8 cellular contexts compared by ENCODE assay signal in genomic region chr17:77451271-77451893, GRCh38.
DNase-seq lines count a peak whose midpoint lies in the region; ATAC-seq, FAIRE-seq and TF ChIP-seq lines count a peak whose summit lies in the region.

No MANE protein-coding gene starts in this region.

- H3K36me3 ChIP-seq in RWPE2 (ENCODE audit: low read depth) = peaks cover 29% of the 10 kb centered on the region
- H3K36me3 ChIP-seq in heart right ventricle = peaks cover 0 to 9% (median 0%) of the 10 kb centered on the region in 9 donors
- H3K36me3 ChIP-seq in pancreas = no peaks in the 10 kb centered on the region

- peak overlapping the region; percentile 21 for H3K4me3 ChIP-seq in RWPE2 (ENCODE audit: severe bottlenecking)
- peak overlapping the region; percentile 36 to 76 (median 58) for H3K4me3 ChIP-seq in heart right ventricle
- peak overlapping the region in 3 of 4 donors; percentile 4 to 56 (median 35) for H3K4me3 ChIP-seq in pancreas

- in situ Hi-C loops in G401 (cut with HindIII; ENCODE audit: low sequenced_read_pairs) = no loop called here

- no peak for FAIRE-seq in pancreas (lab: Jason Lieb, UNC)

- H3K9me3 Mint-ChIP-seq in activated naive CD8-positive, alpha-beta T cell treated with anti-CD3 and anti-CD28 coated beads, Interleukin-2, amount 10 ng/mL, durations not matched to agents 7 days and 5 days = no peaks in the 10 kb centered on the region

- POLR2A ChIA-PET in activated naive CD8-positive, alpha-beta T cell treated with anti-CD3 and anti-CD28 coated beads, Interleukin-2, amount 10 ng/mL, durations not matched to agents 7 days and 5 days (lab: Charles Lee) = interaction anchor here (0.6 to 8.6 kb wide), 15 partner anchors 9 to 507 kb away, joined by 3 to 241 read pairs (median 4); partner anchors contain the start of gene TNRC6C

- peak overlapping the region; percentile 99 for H3K4me3 Mint-ChIP-seq in activated naive CD8-positive, alpha-beta T cell treated with anti-CD3 and anti-CD28 coated beads, Interleukin-2, amount 10 ng/mL, durations not matched to agents 7 days and 5 days

- DNase-seq in COLO668 (lab: John Stamatoyannopoulos, UW; ENCODE audit: unreplicated experiment) (peak; percentile 60), RWPE2 (ENCODE audit: low spot score) (no peak), heart right ventricle (peak; percentile 66 to 79), pancreas (peak; percentile 66 to 87 (median 75)), G401 (ENCODE audit: low spot score) (no peak)
- peak; percentile 85 for DNase-seq in activated naive CD8-positive, alpha-beta T cell treated with anti-CD3 and anti-CD28 coated beads, Interleukin-2, amount 10 ng/mL, durations not matched to agents 7 days and 5 days

- H3K27ac Mint-ChIP-seq in activated naive CD8-positive, alpha-beta T cell treated with anti-CD3 and anti-CD28 coated beads, Interleukin-2, amount 10 ng/mL, durations not matched to agents 7 days and 5 days = peak overlapping the region; percentile 94

- ATAC-seq in HG02678 (IDR thresholded peaks at IDR 0.05; ENCODE audit: unreplicated experiment) (peak; percentile 39), RWPE2 (ENCODE audit: low read depth) (peak; percentile 37), heart right ventricle (peak; percentile 50 to 83 (median 74)), pancreas (peak; percentile 67 to 77 (median 70)), GM19397 (IDR thresholded peaks at IDR 0.05; ENCODE audit: unreplicated experiment) (no peak)
- peak; percentile 48 for ATAC-seq in activated naive CD8-positive, alpha-beta T cell treated with anti-CD3 and anti-CD28 coated beads, Interleukin-2, amount 10 ng/mL, durations not matched to agents 7 days and 5 days (ENCODE audit: low read depth)

- intact Hi-C loops in heart right ventricle (cut with DNase I) (no loop called here), pancreas (cut with DNase I) (no loop called here)

- H3K4me1 Mint-ChIP-seq in activated naive CD8-positive, alpha-beta T cell treated with anti-CD3 and anti-CD28 coated beads, Interleukin-2, amount 10 ng/mL, durations not matched to agents 7 days and 5 days = peaks cover 51% of the 10 kb centered on the region

- no peaks in the 10 kb centered on the region for H3K27me3 ChIP-seq in RWPE2 (ENCODE audit: insufficient read depth, poor library complexity, severe bottlenecking)
- H3K27me3 ChIP-seq in heart right ventricle = no peaks in the 10 kb centered on the region
- no peaks in the 10 kb centered on the region for H3K27me3 ChIP-seq in pancreas

- H3K9me3 ChIP-seq in RWPE2 (ENCODE audit: severe bottlenecking) = no peaks in the 10 kb centered on the region
- no peaks in the 10 kb centered on the region for H3K9me3 ChIP-seq in heart right ventricle
- no peaks in the 10 kb centered on the region for H3K9me3 ChIP-seq in pancreas

- peak overlapping the region; percentile 88 for H3K27ac ChIP-seq in RWPE2 (ENCODE audit: poor library complexity, severe bottlenecking)
- peak overlapping the region; percentile 14 to 94 (median 84) for H3K27ac ChIP-seq in heart right ventricle
- peak overlapping the region; percentile 69 to 86 (median 84) for H3K27ac ChIP-seq in pancreas

- no peaks in the 10 kb centered on the region for H3K27me3 Mint-ChIP-seq in activated naive CD8-positive, alpha-beta T cell treated with anti-CD3 and anti-CD28 coated beads, Interleukin-2, amount 10 ng/mL, durations not matched to agents 7 days and 5 days

- no peak for TF ChIP-seq CTCF in RWPE2 (IDR thresholded peaks at IDR 0.05; ENCODE audit: poor library complexity, severe bottlenecking)
- no peak for TF ChIP-seq CTCF in heart right ventricle (IDR thresholded peaks at IDR 0.05)
- TF ChIP-seq CTCF in pancreas (IDR thresholded peaks at IDR 0.05) = no peak

- H3K4me1 ChIP-seq in RWPE2 (ENCODE audit: insufficient read depth, poor library complexity, severe bottlenecking) (peaks cover 62% of the 10 kb centered on the region), heart right ventricle (peaks cover 45 to 93% (median 89%) of the 10 kb centered on the region in 9 donors), pancreas (peaks cover 4 to 17% (median 7%) of the 10 kb centered on the region in 3 donors)

- 1 to 2% methylated on average over 42 of the region's 42 CpGs for WGBS in heart right ventricle, 2 donors
- WGBS in pancreas, 2 donors = 0 to 2% methylated on average over 40 to 42 of the region's 42 CpGs

- peaks cover 33% of the 10 kb centered on the region for H3K36me3 Mint-ChIP-seq in activated naive CD8-positive, alpha-beta T cell treated with anti-CD3 and anti-CD28 coated beads, Interleukin-2, amount 10 ng/mL, durations not matched to agents 7 days and 5 days

Comparison
In these comparisons a context has a peak if more than half of its experiments do, and no peak if none do; other contexts are left out.
1. DNase-seq: peak in COLO668 (single experiment), activated naive CD8-positive, alpha-beta T cell treated with anti-CD3 and anti-CD28 coated beads, Interleukin-2, amount 10 ng/mL, durations not matched to agents 7 days and 5 days (single experiment), heart right ventricle (2 of 2) and pancreas (6 of 6); none in RWPE2 (single experiment) and G401 (single experiment).
2. Peak in every context shown above with its lines, with median percentiles within 50 percentile points of each other: H3K27ac ChIP-seq and H3K4me3 ChIP-seq.